25 cellular contexts compared by ENCODE assay signal in the genomic region with DNA sequence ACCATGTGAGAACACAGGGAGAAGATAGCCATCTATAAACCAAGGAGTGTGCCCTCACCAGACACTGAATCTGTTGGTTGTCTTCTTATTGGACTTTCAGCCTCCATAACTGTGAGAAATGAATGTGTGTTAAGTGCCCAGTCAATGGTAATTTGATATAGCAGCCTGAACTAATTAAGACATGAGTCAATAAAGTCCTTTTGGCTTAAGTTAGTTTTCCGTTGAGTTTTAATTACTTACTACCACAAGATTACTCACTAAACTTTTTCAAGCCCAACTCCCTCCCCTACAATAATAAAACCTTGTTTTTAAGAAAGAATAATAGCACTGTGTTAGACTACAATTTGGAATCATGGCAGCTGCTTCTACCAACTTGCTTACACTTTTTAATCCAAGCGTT.
"Had no signal": no experiment of that assay in that cellular context is flagged by ENCODE, and none has a peak within 500 bp of the region (broad histone marks: within the 10 kb centered on the region; RNA-seq: fewer than 3 reads in every experiment).

No MANE protein-coding gene starts in this region.

- H3K36me3 ChIP-seq: adrenal gland, heart right ventricle, spleen, thoracic aorta had no signal

- H3K27me3 ChIP-seq: foreskin keratinocyte, spleen had no signal

- H3K4me1 ChIP-seq: adrenal gland, heart right ventricle, parathyroid adenoma, spleen had no signal

- H3K9ac ChIP-seq: parathyroid adenoma had no signal

- DNase-seq: activated CD4-positive, alpha-beta T cell treated with anti-CD3 and anti-CD28 coated beads for 4 hours; activated CD4-positive, alpha-beta T cell treated with anti-CD3 and anti-CD28 coated beads, Interleukin-2, amount 50 U/mL, for 4 hours; activated CD8-positive, alpha-beta memory T cell treated with anti-CD3 and anti-CD28 coated beads for 24 hours; activated effector memory CD4-positive, alpha-beta T cell treated with Interleukin-2 at 50 U/mL for 16 hours; activated naive CD4-positive, alpha-beta T cell treated with anti-CD3 and anti-CD28 coated beads for 36 hours; activated naive CD8-positive, alpha-beta T cell treated with anti-CD3 and anti-CD28 coated beads for 36 hours; adrenal gland; aorta; caudate nucleus; cortex of kidney; effector memory CD8-positive, alpha-beta T cell; erythroblast; foreskin keratinocyte; heart right ventricle; midbrain; naive thymus-derived CD8-positive, alpha-beta T cell; occipital lobe; right cardiac atrium; spleen; stimulated activated naive CD4-positive, alpha-beta T cell treated with Interleukin-2 at 50 U/mL for 16 hours; T-helper 1 cell; trophoblast cell had no signal

- H2AFZ ChIP-seq: parathyroid adenoma had no signal

- ATAC-seq: effector memory CD8-positive, alpha-beta T cell; foreskin keratinocyte; heart right ventricle; naive thymus-derived CD8-positive, alpha-beta T cell; right cardiac atrium had no signal

- H3K79me2 ChIP-seq: parathyroid adenoma had no signal

- H3K4me3 ChIP-seq: adrenal gland, heart right ventricle, spleen, thoracic aorta had no signal

- H3K9me3 ChIP-seq: adrenal gland, heart right ventricle, spleen, thoracic aorta had no signal

- H3K27ac ChIP-seq: adrenal gland, foreskin keratinocyte, heart right ventricle, parathyroid adenoma, spleen, thoracic aorta, VCaP had no signal
